ENCODE assay signal across 16 cellular contexts in the genomic region with DNA sequence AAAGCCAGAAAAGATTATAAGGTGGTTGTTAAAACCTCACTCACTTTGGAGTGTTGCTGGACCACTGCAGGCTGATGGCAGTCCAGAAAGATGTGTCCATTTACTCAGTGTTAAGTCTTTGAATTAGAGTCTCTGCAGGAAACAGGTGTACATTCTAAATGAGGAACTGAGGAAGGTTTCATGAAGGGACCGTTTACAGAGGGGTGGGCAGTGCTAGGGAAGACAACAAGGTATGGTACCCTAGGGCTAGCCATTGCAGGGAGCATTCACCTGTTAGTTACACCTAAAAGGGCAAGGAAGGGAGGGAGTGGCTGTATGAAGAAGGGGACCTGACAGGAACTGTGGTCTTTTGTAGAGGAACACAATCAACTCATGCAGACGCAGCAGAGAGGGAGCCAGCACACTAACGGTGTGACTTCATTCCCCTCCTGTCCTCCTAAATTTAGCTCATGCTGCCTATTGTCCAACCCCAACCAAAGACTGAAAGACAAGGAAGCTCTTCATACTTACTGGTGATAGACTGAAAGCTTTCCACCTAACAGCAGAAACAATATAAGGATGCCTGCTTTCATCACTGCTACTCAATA.
DNase-seq lines count a peak whose midpoint lies in the region; ATAC-seq and TF ChIP-seq lines count a peak whose summit lies in the region.
"Had no signal": no experiment of that assay in that cellular context is flagged by ENCODE, and none has a peak within 500 bp of the region (broad histone marks: within the 10 kb centered on the region; RNA-seq: fewer than 3 reads in every experiment).

No MANE protein-coding gene starts in this region.

- in situ Hi-C loops in GM13976 (cut with MboI; ENCODE audit: low sequenced_read_pairs, unreplicated experiment), result no loop called here

- peak; percentile 63 for ATAC-seq in GM19455 (IDR thresholded peaks at IDR 0.05; ENCODE audit: unreplicated experiment)
- ATAC-seq in HG03095 (IDR thresholded peaks at IDR 0.05; ENCODE audit: unreplicated experiment), result peak; percentile 92
- ATAC-seq: activated T-cell treated with anti-CD3 and anti-CD28 coated beads, Interleukin-2, amount 50 U/mL, for 72 hours; gastrocnemius medialis; SK-N-SH treated with all-trans-retinoic acid at 6 μM for 48 hours had no signal

- TF ChIP-seq POLR2A in Raji (IDR thresholded peaks at IDR 0.05; ENCODE audit: insufficient read depth, low read depth, low read length), result peak; percentile 40; the same call in 1 of the 2 replicates

- no peak for TF ChIP-seq CTCF in GM13976 (IDR thresholded peaks at IDR 0.05; ENCODE audit: borderline replicate concordance, control extremely low read depth, extremely low read depth, insufficient read depth, missing control alignments)

- DNase-seq in GM13976 (ENCODE audit: low spot score), result peak; percentile 29
- no peak for DNase-seq in NCI-H1092 (lab: John Stamatoyannopoulos, UW)
- no peak for DNase-seq in NCI-H1105 (lab: John Stamatoyannopoulos, UW)
- no peak for DNase-seq in activated gamma-delta T cell (lab: John Stamatoyannopoulos, UW)
- DNase-seq in stimulated activated naive CD4-positive, alpha-beta T cell (lab: John Stamatoyannopoulos, UW), result no peak
- DNase-seq: activated T-cell treated with anti-CD3 and anti-CD28 coated beads, Interleukin-2, amount 50 U/mL, for 72 hours; DMS79 treated with DMSO at 0.1 percent for 48 hours; effector CD4-positive, alpha-beta T cell; gastrocnemius medialis; NCI-H187; stimulated activated CD4-positive, alpha-beta T cell treated with anti-CD3 and anti-CD28 coated beads, Interleukin-2, amount 100 ng/mL, for 24 hours; stimulated activated naive CD4-positive, alpha-beta T cell treated with Interleukin-2 at 50 U/mL for 16 hours had no signal
